In genomic region chr10:111072232-111072631, GRCh38 we compare ENCODE assay signal across 22 cellular contexts. TPM values are rescaled to one million over a fixed set of nuclear protein-coding genes. Genes with fewer than 3 reads are reported as not detected.
"Had no signal": no experiment of that assay in that cellular context is flagged by ENCODE, and none has a peak within 500 bp of the region (broad histone marks: within the 10 kb centered on the region; RNA-seq: fewer than 3 reads in every experiment).

No MANE protein-coding gene starts in this region.

- H3K4me1 Mint-ChIP-seq: neural progenitor cell, WTC11 had no signal

- H3K9me3 Mint-ChIP-seq: activated CD4-positive, alpha-beta memory T cell treated with anti-CD3 and anti-CD28 coated beads for 36 hours; activated T-helper 1 cell treated with anti-CD3 and anti-CD28 coated beads, Interleukin-12 subunit alpha, Interleukin-12 subunit beta, Interleukin-2, Interleukin-4 antibody, amounts not matched to agents 30 ng/mL and 10 ng/mL and 1 ng/mL, durations not matched to agents 14 hours and 24 hours and 36 hours; neural progenitor cell; stimulated activated naive CD8-positive, alpha-beta T cell treated with anti-CD3 and anti-CD28 coated beads, Interleukin-15, amount 100 ng/mL, for 72 hours had no signal

- ATAC-seq: activated CD4-positive, alpha-beta T cell treated with anti-CD3 and anti-CD28 coated beads for 36 hours; activated naive CD4-positive, alpha-beta T cell treated with anti-CD3 and anti-CD28 coated beads, Interleukin-2, amount 50 U/mL, for 72 hours; esophagus mucosa; gastroesophageal sphincter; heart right ventricle; right cardiac atrium; stimulated activated naive CD8-positive, alpha-beta T cell treated with anti-CD3 and anti-CD28 coated beads, Interleukin-15, amount 100 ng/mL, for 72 hours; WTC11 had no signal

- H3K4me3 ChIP-seq: adrenal gland, gastroesophageal sphincter, heart right ventricle, left ventricle myocardium inferior, neural progenitor cell, prostate gland, smooth muscle cell had no signal

- H3K27ac Mint-ChIP-seq: activated CD4-positive, alpha-beta memory T cell treated with anti-CD3 and anti-CD28 coated beads for 36 hours; activated CD4-positive, alpha-beta T cell treated with anti-CD3 and anti-CD28 coated beads for 36 hours; activated naive CD4-positive, alpha-beta T cell treated with anti-CD3 and anti-CD28 coated beads, Interleukin-2, amount 50 U/mL, for 72 hours; activated T-helper 1 cell treated with anti-CD3 and anti-CD28 coated beads, Interleukin-12 subunit alpha, Interleukin-12 subunit beta, Interleukin-2, Interleukin-4 antibody, amounts not matched to agents 30 ng/mL and 10 ng/mL and 1 ng/mL, durations not matched to agents 14 hours and 24 hours and 36 hours; neural progenitor cell; stimulated activated naive CD8-positive, alpha-beta T cell treated with anti-CD3 and anti-CD28 coated beads, Interleukin-15, amount 100 ng/mL, for 72 hours; WTC11 had no signal

- H3K4me3 Mint-ChIP-seq: activated CD4-positive, alpha-beta memory T cell treated with anti-CD3 and anti-CD28 coated beads for 36 hours; activated CD4-positive, alpha-beta T cell treated with anti-CD3 and anti-CD28 coated beads for 36 hours; activated T-helper 1 cell treated with anti-CD3 and anti-CD28 coated beads, Interleukin-12 subunit alpha, Interleukin-12 subunit beta, Interleukin-2, Interleukin-4 antibody, amounts not matched to agents 30 ng/mL and 10 ng/mL and 1 ng/mL, durations not matched to agents 14 hours and 24 hours and 36 hours; neural progenitor cell; stimulated activated naive CD8-positive, alpha-beta T cell treated with anti-CD3 and anti-CD28 coated beads, Interleukin-15, amount 100 ng/mL, for 72 hours; WTC11 had no signal

- DNase-seq: activated CD4-positive, alpha-beta memory T cell treated with anti-CD3 and anti-CD28 coated beads for 36 hours; activated CD4-positive, alpha-beta T cell treated with anti-CD3 and anti-CD28 coated beads for 36 hours; activated gamma-delta T cell treated with Interleukin-2 at 50 U/mL for 16 hours; activated T-cell treated with anti-CD3 and anti-CD28 coated beads for 4 hours; adrenal gland; effector CD4-positive, alpha-beta T cell; heart right ventricle; left ventricle myocardium inferior; mammary epithelial cell; right cardiac atrium; stimulated activated CD4-positive, alpha-beta T cell treated with anti-CD3 and anti-CD28 coated beads, Interleukin-4, amount 100 ng/mL, for 1 hour; stimulated activated naive CD8-positive, alpha-beta T cell treated with anti-CD3 and anti-CD28 coated beads, Interleukin-15, amount 100 ng/mL, for 72 hours; trophoblast cell had no signal

- H3K36me3 Mint-ChIP-seq: activated CD4-positive, alpha-beta memory T cell treated with anti-CD3 and anti-CD28 coated beads for 36 hours; activated naive CD4-positive, alpha-beta T cell treated with anti-CD3 and anti-CD28 coated beads, Interleukin-2, amount 50 U/mL, for 72 hours; neural progenitor cell; WTC11 had no signal

RNA-seq across cellular contexts. Expression of gene ADRA2A, which starts 4.6 kb away (rescaled TPM):
- total RNA-seq: activated CD4-positive, alpha-beta memory T cell treated with anti-CD3 and anti-CD28 coated beads for 36 hours; activated CD4-positive, alpha-beta T cell treated with anti-CD3 and anti-CD28 coated beads for 36 hours; activated naive CD4-positive, alpha-beta T cell treated with anti-CD3 and anti-CD28 coated beads, Interleukin-2, amount 50 U/mL, for 72 hours; activated T-helper 1 cell treated with anti-CD3 and anti-CD28 coated beads, Interleukin-12 subunit alpha, Interleukin-12 subunit beta, Interleukin-2, Interleukin-4 antibody, amounts not matched to agents 30 ng/mL and 10 ng/mL and 1 ng/mL, durations not matched to agents 14 hours and 24 hours and 36 hours; kidney epithelial cell; mammary epithelial cell had no signal
